ENCODE assay signal across 2 cellular contexts in the genomic region with DNA sequence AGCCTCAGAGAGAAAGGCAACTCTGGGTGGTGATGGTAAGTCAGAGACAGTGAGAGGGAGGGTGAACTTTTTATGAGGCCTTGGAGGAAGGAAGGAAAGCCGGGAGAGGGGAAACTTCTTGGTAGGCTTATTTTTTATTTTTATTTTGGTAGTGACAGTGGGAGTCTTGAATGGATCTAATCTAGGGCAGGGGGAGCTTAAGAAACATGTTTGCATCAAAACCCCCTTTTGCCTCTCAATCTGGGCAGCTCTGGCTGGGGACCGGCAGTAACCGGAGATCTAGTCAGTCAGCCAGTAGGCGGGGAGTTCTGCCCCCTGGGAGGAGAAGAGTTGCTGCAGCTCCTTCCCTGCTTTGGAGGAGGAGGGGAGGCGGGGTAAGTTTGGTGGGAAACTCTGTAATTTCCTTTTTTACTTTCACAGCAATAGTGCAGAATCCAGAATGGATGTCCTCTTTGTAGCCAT.
A peak's percentile ranks its signal among the peaks of the same experiment; 100 is the strongest.
TF ChIP-seq lines count a peak whose summit lies in the region.

A gene (plus strand): TSS at position 412 of the 462 bp plus-strand sequence. CDS start 28 bp downstream, at position 440.

TF ChIP-seq in GM23338, 12 proteins besides CTCF, POLR2A, EP300 and RAD21:
- TF ChIP-seq, protein P1, sequence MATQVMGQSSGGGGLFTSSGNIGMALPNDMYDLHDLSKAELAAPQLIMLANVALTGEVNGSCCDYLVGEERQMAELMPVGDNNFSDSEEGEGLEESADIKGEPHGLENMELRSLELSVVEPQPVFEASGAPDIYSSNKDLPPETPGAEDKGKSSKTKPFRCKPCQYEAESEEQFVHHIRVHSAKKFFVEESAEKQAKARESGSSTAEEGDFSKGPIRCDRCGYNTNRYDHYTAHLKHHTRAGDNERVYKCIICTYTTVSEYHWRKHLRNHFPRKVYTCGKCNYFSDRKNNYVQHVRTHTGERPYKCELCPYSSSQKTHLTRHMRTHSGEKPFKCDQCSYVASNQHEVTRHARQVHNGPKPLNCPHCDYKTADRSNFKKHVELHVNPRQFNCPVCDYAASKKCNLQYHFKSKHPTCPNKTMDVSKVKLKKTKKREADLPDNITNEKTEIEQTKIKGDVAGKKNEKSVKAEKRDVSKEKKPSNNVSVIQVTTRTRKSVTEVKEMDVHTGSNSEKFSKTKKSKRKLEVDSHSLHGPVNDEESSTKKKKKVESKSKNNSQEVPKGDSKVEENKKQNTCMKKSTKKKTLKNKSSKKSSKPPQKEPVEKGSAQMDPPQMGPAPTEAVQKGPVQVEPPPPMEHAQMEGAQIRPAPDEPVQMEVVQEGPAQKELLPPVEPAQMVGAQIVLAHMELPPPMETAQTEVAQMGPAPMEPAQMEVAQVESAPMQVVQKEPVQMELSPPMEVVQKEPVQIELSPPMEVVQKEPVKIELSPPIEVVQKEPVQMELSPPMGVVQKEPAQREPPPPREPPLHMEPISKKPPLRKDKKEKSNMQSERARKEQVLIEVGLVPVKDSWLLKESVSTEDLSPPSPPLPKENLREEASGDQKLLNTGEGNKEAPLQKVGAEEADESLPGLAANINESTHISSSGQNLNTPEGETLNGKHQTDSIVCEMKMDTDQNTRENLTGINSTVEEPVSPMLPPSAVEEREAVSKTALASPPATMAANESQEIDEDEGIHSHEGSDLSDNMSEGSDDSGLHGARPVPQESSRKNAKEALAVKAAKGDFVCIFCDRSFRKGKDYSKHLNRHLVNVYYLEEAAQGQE (IDR thresholded peaks at IDR 0.05; ENCODE audit: unreplicated experiment), result no peak
- no peak for TF ChIP-seq NANOG (IDR thresholded peaks at IDR 0.05; ENCODE audit: borderline replicate concordance)
- peak; percentile 46; the same call in 1 of the 2 replicates for TF ChIP-seq POLR2AphosphoS5 (IDR thresholded peaks at IDR 0.05; ENCODE audit: low read depth)

TF ChIP-seq in WTC11, 78 proteins besides CTCF, POLR2A, EP300 and RAD21:
- TF ChIP-seq, protein P2, sequence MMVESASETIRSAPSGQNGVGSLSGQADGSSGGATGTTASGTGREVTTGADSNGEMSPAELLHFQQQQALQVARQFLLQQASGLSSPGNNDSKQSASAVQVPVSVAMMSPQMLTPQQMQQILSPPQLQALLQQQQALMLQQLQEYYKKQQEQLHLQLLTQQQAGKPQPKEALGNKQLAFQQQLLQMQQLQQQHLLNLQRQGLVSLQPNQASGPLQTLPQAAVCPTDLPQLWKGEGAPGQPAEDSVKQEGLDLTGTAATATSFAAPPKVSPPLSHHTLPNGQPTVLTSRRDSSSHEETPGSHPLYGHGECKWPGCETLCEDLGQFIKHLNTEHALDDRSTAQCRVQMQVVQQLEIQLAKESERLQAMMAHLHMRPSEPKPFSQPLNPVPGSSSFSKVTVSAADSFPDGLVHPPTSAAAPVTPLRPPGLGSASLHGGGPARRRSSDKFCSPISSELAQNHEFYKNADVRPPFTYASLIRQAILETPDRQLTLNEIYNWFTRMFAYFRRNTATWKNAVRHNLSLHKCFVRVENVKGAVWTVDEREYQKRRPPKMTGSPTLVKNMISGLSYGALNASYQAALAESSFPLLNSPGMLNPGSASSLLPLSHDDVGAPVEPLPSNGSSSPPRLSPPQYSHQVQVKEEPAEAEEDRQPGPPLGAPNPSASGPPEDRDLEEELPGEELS (CRISPR knock-in tag; IDR thresholded peaks at IDR 0.05), result no peak
- TF ChIP-seq CREB1 (CRISPR knock-in tag; IDR thresholded peaks at IDR 0.05) (no peak), JAZF1 (CRISPR knock-in tag; IDR thresholded peaks at IDR 0.05) (no peak), NR1H2 (CRISPR knock-in tag; IDR thresholded peaks at IDR 0.05) (no peak), ZNF423 (CRISPR knock-in tag; IDR thresholded peaks at IDR 0.05) (no peak), NR3C1 (CRISPR knock-in tag; conservative IDR thresholded peaks at IDR 0.05; ENCODE audit: low read depth) (no peak), PRRX2 (CRISPR knock-in tag; IDR thresholded peaks at IDR 0.05) (no peak), NR2C2 (CRISPR knock-in tag; IDR thresholded peaks at IDR 0.05) (no peak), MYBL2 (CRISPR knock-in tag; IDR thresholded peaks at IDR 0.05) (no peak), SMAD4 (CRISPR knock-in tag; IDR thresholded peaks at IDR 0.05) (no peak), ZNF121 (CRISPR knock-in tag; IDR thresholded peaks at IDR 0.05) (no peak)
- TF ChIP-seq, protein P3, sequence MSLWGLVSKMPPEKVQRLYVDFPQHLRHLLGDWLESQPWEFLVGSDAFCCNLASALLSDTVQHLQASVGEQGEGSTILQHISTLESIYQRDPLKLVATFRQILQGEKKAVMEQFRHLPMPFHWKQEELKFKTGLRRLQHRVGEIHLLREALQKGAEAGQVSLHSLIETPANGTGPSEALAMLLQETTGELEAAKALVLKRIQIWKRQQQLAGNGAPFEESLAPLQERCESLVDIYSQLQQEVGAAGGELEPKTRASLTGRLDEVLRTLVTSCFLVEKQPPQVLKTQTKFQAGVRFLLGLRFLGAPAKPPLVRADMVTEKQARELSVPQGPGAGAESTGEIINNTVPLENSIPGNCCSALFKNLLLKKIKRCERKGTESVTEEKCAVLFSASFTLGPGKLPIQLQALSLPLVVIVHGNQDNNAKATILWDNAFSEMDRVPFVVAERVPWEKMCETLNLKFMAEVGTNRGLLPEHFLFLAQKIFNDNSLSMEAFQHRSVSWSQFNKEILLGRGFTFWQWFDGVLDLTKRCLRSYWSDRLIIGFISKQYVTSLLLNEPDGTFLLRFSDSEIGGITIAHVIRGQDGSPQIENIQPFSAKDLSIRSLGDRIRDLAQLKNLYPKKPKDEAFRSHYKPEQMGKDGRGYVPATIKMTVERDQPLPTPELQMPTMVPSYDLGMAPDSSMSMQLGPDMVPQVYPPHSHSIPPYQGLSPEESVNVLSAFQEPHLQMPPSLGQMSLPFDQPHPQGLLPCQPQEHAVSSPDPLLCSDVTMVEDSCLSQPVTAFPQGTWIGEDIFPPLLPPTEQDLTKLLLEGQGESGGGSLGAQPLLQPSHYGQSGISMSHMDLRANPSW (CRISPR knock-in tag; conservative IDR thresholded peaks at IDR 0.05; ENCODE audit: low read depth), result no peak
- TF ChIP-seq, protein P4, sequence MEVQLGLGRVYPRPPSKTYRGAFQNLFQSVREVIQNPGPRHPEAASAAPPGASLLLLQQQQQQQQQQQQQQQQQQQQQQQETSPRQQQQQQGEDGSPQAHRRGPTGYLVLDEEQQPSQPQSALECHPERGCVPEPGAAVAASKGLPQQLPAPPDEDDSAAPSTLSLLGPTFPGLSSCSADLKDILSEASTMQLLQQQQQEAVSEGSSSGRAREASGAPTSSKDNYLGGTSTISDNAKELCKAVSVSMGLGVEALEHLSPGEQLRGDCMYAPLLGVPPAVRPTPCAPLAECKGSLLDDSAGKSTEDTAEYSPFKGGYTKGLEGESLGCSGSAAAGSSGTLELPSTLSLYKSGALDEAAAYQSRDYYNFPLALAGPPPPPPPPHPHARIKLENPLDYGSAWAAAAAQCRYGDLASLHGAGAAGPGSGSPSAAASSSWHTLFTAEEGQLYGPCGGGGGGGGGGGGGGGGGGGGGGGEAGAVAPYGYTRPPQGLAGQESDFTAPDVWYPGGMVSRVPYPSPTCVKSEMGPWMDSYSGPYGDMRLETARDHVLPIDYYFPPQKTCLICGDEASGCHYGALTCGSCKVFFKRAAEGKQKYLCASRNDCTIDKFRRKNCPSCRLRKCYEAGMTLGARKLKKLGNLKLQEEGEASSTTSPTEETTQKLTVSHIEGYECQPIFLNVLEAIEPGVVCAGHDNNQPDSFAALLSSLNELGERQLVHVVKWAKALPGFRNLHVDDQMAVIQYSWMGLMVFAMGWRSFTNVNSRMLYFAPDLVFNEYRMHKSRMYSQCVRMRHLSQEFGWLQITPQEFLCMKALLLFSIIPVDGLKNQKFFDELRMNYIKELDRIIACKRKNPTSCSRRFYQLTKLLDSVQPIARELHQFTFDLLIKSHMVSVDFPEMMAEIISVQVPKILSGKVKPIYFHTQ (CRISPR knock-in tag; IDR thresholded peaks at IDR 0.05), result no peak
- TF ChIP-seq, protein P5, sequence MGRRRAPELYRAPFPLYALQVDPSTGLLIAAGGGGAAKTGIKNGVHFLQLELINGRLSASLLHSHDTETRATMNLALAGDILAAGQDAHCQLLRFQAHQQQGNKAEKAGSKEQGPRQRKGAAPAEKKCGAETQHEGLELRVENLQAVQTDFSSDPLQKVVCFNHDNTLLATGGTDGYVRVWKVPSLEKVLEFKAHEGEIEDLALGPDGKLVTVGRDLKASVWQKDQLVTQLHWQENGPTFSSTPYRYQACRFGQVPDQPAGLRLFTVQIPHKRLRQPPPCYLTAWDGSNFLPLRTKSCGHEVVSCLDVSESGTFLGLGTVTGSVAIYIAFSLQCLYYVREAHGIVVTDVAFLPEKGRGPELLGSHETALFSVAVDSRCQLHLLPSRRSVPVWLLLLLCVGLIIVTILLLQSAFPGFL (CRISPR knock-in tag; IDR thresholded peaks at IDR 0.05; ENCODE audit: borderline replicate concordance), result no peak
- TF ChIP-seq, protein P6, sequence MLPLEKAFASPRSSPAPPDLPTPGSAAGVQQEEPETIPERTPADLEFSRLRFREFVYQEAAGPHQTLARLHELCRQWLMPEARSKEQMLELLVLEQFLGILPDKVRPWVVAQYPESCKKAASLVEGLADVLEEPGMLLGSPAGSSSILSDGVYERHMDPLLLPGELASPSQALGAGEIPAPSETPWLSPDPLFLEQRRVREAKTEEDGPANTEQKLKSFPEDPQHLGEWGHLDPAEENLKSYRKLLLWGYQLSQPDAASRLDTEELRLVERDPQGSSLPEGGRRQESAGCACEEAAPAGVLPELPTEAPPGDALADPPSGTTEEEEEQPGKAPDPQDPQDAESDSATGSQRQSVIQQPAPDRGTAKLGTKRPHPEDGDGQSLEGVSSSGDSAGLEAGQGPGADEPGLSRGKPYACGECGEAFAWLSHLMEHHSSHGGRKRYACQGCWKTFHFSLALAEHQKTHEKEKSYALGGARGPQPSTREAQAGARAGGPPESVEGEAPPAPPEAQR (CRISPR knock-in tag; IDR thresholded peaks at IDR 0.05), result no peak
- TF ChIP-seq, protein P7, sequence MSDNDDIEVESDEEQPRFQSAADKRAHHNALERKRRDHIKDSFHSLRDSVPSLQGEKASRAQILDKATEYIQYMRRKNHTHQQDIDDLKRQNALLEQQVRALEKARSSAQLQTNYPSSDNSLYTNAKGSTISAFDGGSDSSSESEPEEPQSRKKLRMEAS (CRISPR knock-in tag; IDR thresholded peaks at IDR 0.05), result no peak
